In genomic region chr20:34075647-34076046, GRCh38 we compare ENCODE assay signal across 23 cellular contexts. TPM values are rescaled to one million over a fixed set of nuclear protein-coding genes. Genes with fewer than 3 reads are reported as not detected.
DNase-seq lines count a peak whose midpoint lies in the region; ATAC-seq, FAIRE-seq and TF ChIP-seq lines count a peak whose summit lies in the region.
"Had no signal": no experiment of that assay in that cellular context is flagged by ENCODE, and none has a peak within 500 bp of the region (broad histone marks: within the 10 kb centered on the region; RNA-seq: fewer than 3 reads in every experiment).

No MANE protein-coding gene starts in this region.

- no peaks in the 10 kb centered on the region for H3K9me3 Mint-ChIP-seq in MCF 10A (ENCODE audit: unreplicated experiment)
- no peaks in the 10 kb centered on the region for H3K9me3 Mint-ChIP-seq in effector memory CD8-positive, alpha-beta T cell
- no peaks in the 10 kb centered on the region for H3K9me3 Mint-ChIP-seq in stimulated activated effector memory CD8-positive, alpha-beta T cell treated with anti-CD3 and anti-CD28 coated beads, Interleukin-12 subunit alpha, Interleukin-12 subunit beta, amount 100 ng/mL, for 72 hours
- no peaks in the 10 kb centered on the region for H3K9me3 Mint-ChIP-seq in activated CD4-positive, alpha-beta T cell treated with anti-CD3 and anti-CD28 coated beads, Interleukin-2, amount 10 ng/mL, durations not matched to agents 7 days and 5 days
- H3K9me3 Mint-ChIP-seq: activated CD4-positive, alpha-beta T cell treated with anti-CD3 and anti-CD28 coated beads, Interleukin-2, amount 10 ng/mL, durations not matched to agents 24 days and 14 days; activated naive CD4-positive, alpha-beta T cell treated with anti-CD3 and anti-CD28 coated beads, Interleukin-2, amount 50 U/mL, for 24 hours; brain had no signal

- H3K4me1 Mint-ChIP-seq in MCF 10A (ENCODE audit: insufficient read depth, unreplicated experiment): no peaks in the 10 kb centered on the region
- H3K4me1 Mint-ChIP-seq in effector memory CD8-positive, alpha-beta T cell (ENCODE audit: low read depth in 2 of 2): peaks cover 6 to 14% of the 10 kb centered on the region in 2 donors
- H3K4me1 Mint-ChIP-seq in stimulated activated effector memory CD8-positive, alpha-beta T cell treated with anti-CD3 and anti-CD28 coated beads, Interleukin-12 subunit alpha, Interleukin-12 subunit beta, amount 100 ng/mL, for 72 hours: peaks cover 39% of the 10 kb centered on the region
- peaks cover 9% of the 10 kb centered on the region for H3K4me1 Mint-ChIP-seq in activated CD4-positive, alpha-beta T cell treated with anti-CD3 and anti-CD28 coated beads, Interleukin-2, amount 10 ng/mL, durations not matched to agents 7 days and 5 days

- no peaks in the 10 kb centered on the region for H3K9me3 ChIP-seq in breast epithelium
- no peaks in the 10 kb centered on the region for H3K9me3 ChIP-seq in MM.1S (replicated peaks; ENCODE audit: insufficient read depth, low read length)
- H3K9me3 ChIP-seq: right atrium auricular region, stomach, vagina had no signal

- no peak overlapping the region for H3K27ac Mint-ChIP-seq in MCF 10A (ENCODE audit: low read depth, unreplicated experiment)
- peak overlapping the region; percentile 58 to 70 for H3K27ac Mint-ChIP-seq in effector memory CD8-positive, alpha-beta T cell
- peak overlapping the region; percentile 74 for H3K27ac Mint-ChIP-seq in stimulated activated effector memory CD8-positive, alpha-beta T cell treated with anti-CD3 and anti-CD28 coated beads, Interleukin-12 subunit alpha, Interleukin-12 subunit beta, amount 100 ng/mL, for 72 hours
- H3K27ac Mint-ChIP-seq in activated CD4-positive, alpha-beta T cell treated with anti-CD3 and anti-CD28 coated beads, Interleukin-2, amount 10 ng/mL, durations not matched to agents 7 days and 5 days: no peak overlapping the region
- H3K27ac Mint-ChIP-seq: activated CD4-positive, alpha-beta T cell treated with anti-CD3 and anti-CD28 coated beads, Interleukin-2, amount 10 ng/mL, durations not matched to agents 24 days and 14 days; activated naive CD4-positive, alpha-beta T cell treated with anti-CD3 and anti-CD28 coated beads, Interleukin-2, amount 50 U/mL, for 24 hours had no signal

- H3K79me2 ChIP-seq in MM.1S (ENCODE audit: low read length): peaks cover 100% of the 10 kb centered on the region

- H3K4me3 ChIP-seq in breast epithelium: no peak overlapping the region
- H3K4me3 ChIP-seq in MM.1S (ENCODE audit: low read length): no peak overlapping the region
- H3K4me3 ChIP-seq: GM23248, hepatocyte, right atrium auricular region, stomach, vagina had no signal

- 0 out of 2 replicates have a peak, but pooled peaks cover 3% of the 10 kb centered on the region for H4K20me1 ChIP-seq in MM.1S (ENCODE audit: insufficient read depth, low read length)

- H3K4me2 ChIP-seq in MM.1S (ENCODE audit: low read depth, low read length): no peak overlapping the region
- H3K4me2 ChIP-seq: hepatocyte had no signal

- no peaks in the 10 kb centered on the region for H3K27me3 Mint-ChIP-seq in MCF 10A (ENCODE audit: insufficient read depth, unreplicated experiment)
- no peaks in the 10 kb centered on the region for H3K27me3 Mint-ChIP-seq in effector memory CD8-positive, alpha-beta T cell
- H3K27me3 Mint-ChIP-seq in activated CD4-positive, alpha-beta T cell treated with anti-CD3 and anti-CD28 coated beads, Interleukin-2, amount 10 ng/mL, durations not matched to agents 7 days and 5 days: no peaks in the 10 kb centered on the region
- H3K27me3 Mint-ChIP-seq: activated CD4-positive, alpha-beta T cell treated with anti-CD3 and anti-CD28 coated beads, Interleukin-2, amount 10 ng/mL, durations not matched to agents 24 days and 14 days; activated naive CD4-positive, alpha-beta T cell treated with anti-CD3 and anti-CD28 coated beads, Interleukin-2, amount 50 U/mL, for 24 hours; brain had no signal

- POLR2A ChIA-PET in MCF 10A (lab: Yijun Ruan, JAX): no interaction called here
- POLR2A ChIA-PET in activated CD4-positive, alpha-beta T cell treated with anti-CD3 and anti-CD28 coated beads, Interleukin-2, amount 10 ng/mL, durations not matched to agents 7 days and 5 days (lab: Charles Lee): no interaction called here

- no peak overlapping the region for H3K9ac ChIP-seq in MM.1S (ENCODE audit: low read length)
- H3K9ac ChIP-seq: GM23248 had no signal

- H3K27ac ChIP-seq in breast epithelium (no peak overlapping the region), MM.1S (ENCODE audit: low read length) (no peak overlapping the region)
- H3K27ac ChIP-seq: GM23248, hepatocyte, right atrium auricular region, stomach, vagina had no signal

- H3K4me3 Mint-ChIP-seq in MCF 10A (ENCODE audit: unreplicated experiment): no peak overlapping the region
- no peak overlapping the region for H3K4me3 Mint-ChIP-seq in effector memory CD8-positive, alpha-beta T cell
- H3K4me3 Mint-ChIP-seq in stimulated activated effector memory CD8-positive, alpha-beta T cell treated with anti-CD3 and anti-CD28 coated beads, Interleukin-12 subunit alpha, Interleukin-12 subunit beta, amount 100 ng/mL, for 72 hours: no peak overlapping the region
- H3K4me3 Mint-ChIP-seq in activated CD4-positive, alpha-beta T cell treated with anti-CD3 and anti-CD28 coated beads, Interleukin-2, amount 10 ng/mL, durations not matched to agents 7 days and 5 days: no peak overlapping the region
- H3K4me3 Mint-ChIP-seq: activated CD4-positive, alpha-beta T cell treated with anti-CD3 and anti-CD28 coated beads, Interleukin-2, amount 10 ng/mL, durations not matched to agents 24 days and 14 days; activated naive CD4-positive, alpha-beta T cell treated with anti-CD3 and anti-CD28 coated beads, Interleukin-2, amount 50 U/mL, for 24 hours; brain had no signal

- ATAC-seq in effector memory CD8-positive, alpha-beta T cell (replicated peaks): no peak
- no peak for ATAC-seq in stimulated activated effector memory CD8-positive, alpha-beta T cell treated with anti-CD3 and anti-CD28 coated beads, Interleukin-12 subunit alpha, Interleukin-12 subunit beta, amount 100 ng/mL, for 72 hours
- no peak for ATAC-seq in HG03135 (IDR thresholded peaks at IDR 0.05; ENCODE audit: unreplicated experiment)
- ATAC-seq: left cardiac atrium, Panc1 had no signal

- TF ChIP-seq POLR2A in breast epithelium (IDR thresholded peaks at IDR 0.05) (no peak), GM12891 (IDR thresholded peaks at IDR 0.05; ENCODE audit: low read depth, low read length) (no peak)

- H3K36me3 Mint-ChIP-seq in MCF 10A (ENCODE audit: insufficient read depth, unreplicated experiment): peaks cover 39% of the 10 kb centered on the region
- peaks cover 60% of the 10 kb centered on the region for H3K36me3 Mint-ChIP-seq in effector memory CD8-positive, alpha-beta T cell (ENCODE audit: insufficient read depth)
- H3K36me3 Mint-ChIP-seq in stimulated activated effector memory CD8-positive, alpha-beta T cell treated with anti-CD3 and anti-CD28 coated beads, Interleukin-12 subunit alpha, Interleukin-12 subunit beta, amount 100 ng/mL, for 72 hours: peaks cover 79% of the 10 kb centered on the region
- peaks cover 34% of the 10 kb centered on the region for H3K36me3 Mint-ChIP-seq in activated CD4-positive, alpha-beta T cell treated with anti-CD3 and anti-CD28 coated beads, Interleukin-2, amount 10 ng/mL, durations not matched to agents 7 days and 5 days (ENCODE audit: low read depth)

- DNase-seq in MCF 10A (ENCODE audit: unreplicated experiment) (no peak), breast epithelium (ENCODE audit: low spot score in 2 of 2) (no peak), MM.1S (no peak), GM12891 (ENCODE audit: insufficient read length, low spot score) (no peak)
- DNase-seq in effector memory CD8-positive, alpha-beta T cell: no peak
- DNase-seq in stimulated activated effector memory CD8-positive, alpha-beta T cell treated with anti-CD3 and anti-CD28 coated beads, Interleukin-12 subunit alpha, Interleukin-12 subunit beta, amount 100 ng/mL, for 72 hours (ENCODE audit: low spot score in 2 of 2): no peak
- no peak for DNase-seq in activated CD4-positive, alpha-beta T cell treated with anti-CD3 and anti-CD28 coated beads, Interleukin-2, amount 10 ng/mL, durations not matched to agents 7 days and 5 days
- DNase-seq: activated CD4-positive, alpha-beta T cell treated with anti-CD3 and anti-CD28 coated beads, Interleukin-2, amount 10 ng/mL, durations not matched to agents 24 days and 14 days; GM23248; KBM-7; left cardiac atrium; midbrain; NCI-H1048; NCI-H526 treated with DMSO at 0.1 percent for 48 hours; nucleus accumbens; stomach had no signal

- H3K27me3 ChIP-seq in breast epithelium: no peaks in the 10 kb centered on the region
- H3K27me3 ChIP-seq in MM.1S (replicated peaks; ENCODE audit: insufficient read depth, low read length): no peaks in the 10 kb centered on the region
- H3K27me3 ChIP-seq: hepatocyte, right atrium auricular region, stomach, vagina had no signal

- intact Hi-C loops in MCF 10A (cut with micrococcal nuclease) (no loop called here), breast epithelium (cut with DNase I; ENCODE audit: low total_unique reads) (no loop called here)

- TF ChIP-seq CTCF in MCF 10A (IDR thresholded peaks at IDR 0.05; ENCODE audit: unreplicated experiment) (peak; percentile 7), breast epithelium (IDR thresholded peaks at IDR 0.05) (no peak), MM.1S (IDR thresholded peaks at IDR 0.05; ENCODE audit: low read length) (0 out of 2 replicates have a peak, but pooled peaks have one; percentile 10)

- no peaks in the 10 kb centered on the region for H3F3A ChIP-seq in MM.1S (ENCODE audit: insufficient read depth, low read length)

- CTCF ChIA-PET in MCF 10A (lab: Yijun Ruan, JAX): no interaction called here
- CTCF ChIA-PET in activated CD4-positive, alpha-beta T cell treated with anti-CD3 and anti-CD28 coated beads, Interleukin-2, amount 10 ng/mL, durations not matched to agents 7 days and 5 days (lab: Charles Lee): interaction anchor here (1.0 kb wide), 1 partner anchor 16 kb away, joined by 3 read pairs; no protein-coding TSS in a partner anchor

- no peaks in the 10 kb centered on the region for H3K9me2 ChIP-seq in MM.1S (replicated peaks; ENCODE audit: insufficient read depth, low read length)

- no TSS peak for BruUV-seq in MCF 10A (replicated peaks; lab: Mats Ljungman, UMichigan)

- H3K4me1 ChIP-seq in breast epithelium (no peaks in the 10 kb centered on the region), MM.1S (ENCODE audit: low read length) (no peaks in the 10 kb centered on the region)
- H3K4me1 ChIP-seq: right atrium auricular region, stomach, vagina had no signal

- FAIRE-seq in GM12891 (lab: Jason Lieb, UNC): no peak

- H3K36me3 ChIP-seq in breast epithelium: no peaks in the 10 kb centered on the region
- H3K36me3 ChIP-seq in MM.1S (replicated peaks; ENCODE audit: insufficient read depth, low read length): peaks cover 18% of the 10 kb centered on the region

- no peak overlapping the region for H2AFZ ChIP-seq in MM.1S (ENCODE audit: low read length)
- H2AFZ ChIP-seq: GM23248, hepatocyte had no signal

TF ChIP-seq in GM12891, 5 proteins besides CTCF, POLR2A, EP300 and RAD21 (continues in another document):
- TF ChIP-seq TAF1 (IDR thresholded peaks at IDR 0.05; ENCODE audit: low read depth, low read length): no peak
- TF ChIP-seq POU2F2 (IDR thresholded peaks at IDR 0.05; ENCODE audit: low read depth, low read length): no peak

RNA-seq across cellular contexts. Expression of gene EIF2S2, which starts 36.4 kb away (rescaled TPM):
- total RNA-seq in MCF 10A (2022) (151 and 191 TPM in 2 replicates), breast epithelium (10 to 100 TPM; 45.6 to 55.4 (median 45.8) TPM)
- polyA plus RNA-seq in GM12891 (2012; ENCODE audit: low read depth, missing spikeins): 88.6 TPM
- 10 to 100 TPM; 84.7 to 92.9 TPM for total RNA-seq in activated CD4-positive, alpha-beta T cell treated with anti-CD3 and anti-CD28 coated beads, Interleukin-2, amount 10 ng/mL, durations not matched to agents 7 days and 5 days

Comparison
In these comparisons a context has a peak if more than half of its experiments do, and no peak if none do; other contexts are left out.
1. CTCF ChIP-seq: peak in MCF 10A (single experiment) and MM.1S (single experiment); none in breast epithelium (0 of 3).
2. H3K27ac Mint-ChIP-seq: peak in effector memory CD8-positive, alpha-beta T cell (2 of 2) and stimulated activated effector memory CD8-positive, alpha-beta T cell treated with anti-CD3 and anti-CD28 coated beads, Interleukin-12 subunit alpha, Interleukin-12 subunit beta, amount 100 ng/mL, for 72 hours (single experiment); none in MCF 10A (single experiment) and activated CD4-positive, alpha-beta T cell treated with anti-CD3 and anti-CD28 coated beads, Interleukin-2, amount 10 ng/mL, durations not matched to agents 7 days and 5 days (single experiment).